ENCODE assay signal across 7 cellular contexts in the genomic region with DNA sequence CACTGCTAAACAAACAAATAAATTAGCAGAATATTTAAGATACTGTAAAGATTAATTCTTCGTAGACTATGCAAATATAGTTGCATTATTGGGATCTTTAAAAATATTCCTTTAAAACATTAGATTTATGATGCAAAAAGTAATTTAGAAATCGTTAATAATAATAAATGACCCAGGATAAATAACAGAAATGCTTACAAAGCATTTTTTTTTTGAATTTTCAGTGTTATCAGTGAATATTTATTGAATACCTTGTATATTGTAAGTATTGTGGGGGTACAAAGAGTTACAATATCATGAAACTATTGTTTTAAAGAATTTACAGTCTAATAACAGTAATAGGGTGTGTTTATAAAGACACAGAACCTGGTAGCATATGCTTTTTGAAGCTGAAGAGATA.
DNase-seq lines count a peak whose midpoint lies in the region; ATAC-seq, FAIRE-seq and TF ChIP-seq lines count a peak whose summit lies in the region.
"Not testable (repeated sequence)": the region's sequence is repeated elsewhere in the genome, so short reads cannot be mapped to it uniquely, and the experiment has no call there.

No MANE protein-coding gene starts in this region.

- SMC1A ChIA-PET in GM12878 (lab: Charles Lee; ENCODE audit: uncharacterized antibody, unreplicated experiment), result not testable (repeated sequence)

- intact Hi-C loops in GM12878 (cut with micrococcal nuclease; ENCODE audit: unreplicated experiment), result loop anchor here (5.0 kb wide), 1 partner anchor 80 kb away; no protein-coding TSS in a partner anchor
- intact Hi-C loops in kidney (cut with DNase I), result not testable (repeated sequence)

- H3K27me3 Mint-ChIP-seq in nephron (ENCODE audit: low read depth), result not testable (repeated sequence)

- CTCF ChIA-PET in A549 (lab: Yijun Ruan, JAX); GM12878 (lab: Yijun Ruan, JAX): not testable (repeated sequence)

- H3K27me3 ChIP-seq in GM12878 (replicated peaks in 1 of 2; ENCODE audit: control insufficient read depth in 2 of 2, insufficient read depth in 2 of 2, low read length in 1 of 2); small intestine (ENCODE audit: control insufficient read depth in 2 of 2, insufficient read depth in 2 of 2, low read length in 2 of 2): not testable (repeated sequence)

- POLR2A ChIA-PET in A549 (lab: Yijun Ruan, JAX); GM12878 (lab: Charles Lee): not testable (repeated sequence)

- not testable (repeated sequence) for H3K4me2 ChIP-seq in A549; GM12878 (ENCODE audit: control insufficient read depth, insufficient read depth)

- H3K4me1 Mint-ChIP-seq in nephron, result peaks cover 30% of the 10 kb centered on the region

- not testable (repeated sequence) for ATAC-seq in A549, GM12878

- FAIRE-seq in A549 (lab: Jason Lieb, UNC), result not testable (repeated sequence)
- FAIRE-seq in GM18507 (lab: Jason Lieb, UNC), result peak; percentile 63
- peak; percentile 96 for FAIRE-seq in GM12878 (lab: Jason Lieb, UNC)
- peak; percentile 47 for FAIRE-seq in colon (lab: Jason Lieb, UNC)
- FAIRE-seq in kidney (lab: Jason Lieb, UNC), result peak; percentile 52
- peak; percentile 68 for FAIRE-seq in small intestine (lab: Jason Lieb, UNC)

- H3K36me3 Mint-ChIP-seq in nephron (ENCODE audit: low read depth), result not testable (repeated sequence)

- not testable (repeated sequence) for H2AFZ ChIP-seq in GM12878 (ENCODE audit: control insufficient read depth, low read depth, low read length)

- H3K9ac ChIP-seq in GM12878 (ENCODE audit: control insufficient read depth, insufficient read depth, low read length); kidney (ENCODE audit: low read length in 2 of 2): not testable (repeated sequence)

- TF ChIP-seq RAD21 in A549 (conservative IDR thresholded peaks at IDR 0.05 in 1 of 2, IDR thresholded peaks at IDR 0.05 in 1 of 2); GM12878 (IDR thresholded peaks at IDR 0.05; ENCODE audit: insufficient read depth, low read depth, low read length): not testable (repeated sequence)

- not testable (repeated sequence) for H3K36me3 ChIP-seq in GM12878 (ENCODE audit: control insufficient read depth in 2 of 2, insufficient read depth in 2 of 2, low read length in 1 of 2); kidney (ENCODE audit: control insufficient read depth in 1 of 2, insufficient read depth in 2 of 2, low read length in 2 of 2); small intestine (ENCODE audit: control insufficient read depth in 2 of 2, insufficient read depth in 2 of 2, low read length in 2 of 2)

- 15% methylated on average over 2 of the region's 2 CpGs for WGBS in A549 (ENCODE audit: missing lambda C conversion rate)
- WGBS in GM12878 (ENCODE audit: insufficient coverage, insufficient replicate concordance, low lambda C conversion rate, missing lambda C conversion rate), result 2% methylated on average over 2 of the region's 2 CpGs
- 22 to 52% (median 27%) methylated on average over 2 of the region's 2 CpGs for WGBS in small intestine, 3 donors

- TF ChIP-seq POLR2A in A549 (IDR thresholded peaks at IDR 0.05; ENCODE audit: low read length); GM12878 (IDR thresholded peaks at IDR 0.05; ENCODE audit: low read depth, low read length): not testable (repeated sequence)

- TF ChIP-seq EP300 in A549 (IDR thresholded peaks at IDR 0.05); GM12878 (IDR thresholded peaks at IDR 0.05; ENCODE audit: borderline replicate concordance in 1 of 2, control insufficient read depth in 1 of 2, low read depth in 2 of 2, low read length in 2 of 2): not testable (repeated sequence)

- not testable (repeated sequence) for H3K9me3 ChIP-seq in A549; GM12878 (replicated peaks; ENCODE audit: control insufficient read depth, insufficient read depth, low read length); kidney (ENCODE audit: control insufficient read depth in 1 of 2, low read length in 2 of 2); small intestine (ENCODE audit: control insufficient read depth, low read depth)

- not testable (repeated sequence) for H3K27ac ChIP-seq in A549; GM12878 (ENCODE audit: control insufficient read depth, insufficient read depth); kidney (ENCODE audit: low read depth in 2 of 2, low read length in 2 of 2); small intestine (ENCODE audit: low read depth in 1 of 2, low read length in 1 of 2)

- H3K4me3 Mint-ChIP-seq in nephron, result not testable (repeated sequence)

- not testable (repeated sequence) for DNase-seq in A549 (ENCODE audit: low read depth in 1 of 2, low spot score in 1 of 2); GM18507 (ENCODE audit: extremely low spot score, insufficient read length, low read depth); GM12878 (ENCODE audit: low read depth, low spot score); kidney; small intestine

- not testable (repeated sequence) for H3K9me3 Mint-ChIP-seq in nephron

- TF ChIP-seq CTCF in A549 (IDR thresholded peaks at IDR 0.05); GM12878 (IDR thresholded peaks at IDR 0.05 in 2 of 3, conservative IDR thresholded peaks at IDR 0.05 in 1 of 3; ENCODE audit: control insufficient read depth in 2 of 3, extremely low read depth in 1 of 3, insufficient read depth in 1 of 3, low read depth in 3 of 3, low read length in 3 of 3); kidney (IDR thresholded peaks at IDR 0.05; ENCODE audit: borderline replicate concordance, extremely low read depth, insufficient read depth); nephron (IDR thresholded peaks at IDR 0.05; ENCODE audit: unreplicated experiment in 3 of 3): not testable (repeated sequence)

- RAD21 ChIA-PET in GM12878 (lab: Charles Lee; ENCODE audit: unreplicated experiment), result not testable (repeated sequence)

- H4K20me1 ChIP-seq in GM12878 (ENCODE audit: control insufficient read depth, insufficient read depth), result not testable (repeated sequence)

- H3K79me2 ChIP-seq in GM12878 (ENCODE audit: control insufficient read depth, insufficient read depth, low read length), result not testable (repeated sequence)

- peak overlapping the region; percentile 86 to 93 (median 90) for H3K27ac Mint-ChIP-seq in nephron

- in situ Hi-C loops in GM12878 (cut with MboI), result not testable (repeated sequence)

- not testable (repeated sequence) for H3K4me1 ChIP-seq in A549; GM12878 (ENCODE audit: control insufficient read depth, insufficient read depth, low read length); kidney (ENCODE audit: control insufficient read depth in 1 of 2, insufficient read depth in 1 of 2, low read depth in 1 of 2, low read length in 2 of 2); small intestine (ENCODE audit: control insufficient read depth in 2 of 2, insufficient read depth in 1 of 2, low read depth in 1 of 2, low read length in 1 of 2)

- not testable (repeated sequence) for H3K4me3 ChIP-seq in A549; GM12878; kidney (ENCODE audit: low read length in 2 of 2); small intestine (ENCODE audit: low read depth in 1 of 2, low read length in 2 of 2)

- BruUV-seq in GM12878 (replicated peaks; lab: Mats Ljungman, UMichigan), result not testable (repeated sequence)

TF ChIP-seq in A549, 52 proteins besides CTCF, POLR2A, EP300 and RAD21:
- TF ChIP-seq MAFK (IDR thresholded peaks at IDR 0.05; ENCODE audit: partially characterized antibody), result peak; percentile 77
